ENCODE assay signal across 9 cellular contexts in genomic region chrX:103343105-103343504, GRCh38. TPM values are rescaled to one million over a fixed set of nuclear protein-coding genes. Genes with fewer than 3 reads are reported as not detected.
DNase-seq lines count a peak whose midpoint lies in the region; ATAC-seq, FAIRE-seq and TF ChIP-seq lines count a peak whose summit lies in the region.
"Had no signal": no experiment of that assay in that cellular context is flagged by ENCODE, and none has a peak within 500 bp of the region (broad histone marks: within the 10 kb centered on the region; RNA-seq: fewer than 3 reads in every experiment).

No MANE protein-coding gene starts in this region.

- in situ Hi-C loops in HepG2 (cut with HindIII; ENCODE audit: extremely low pct_ligation_motif_present, low pct_unique_long_range_greater_than_20kb), result loop anchor here (10.0 kb wide), 1 partner anchor 122 kb away; no protein-coding TSS in a partner anchor

- H3K9me3 Mint-ChIP-seq in activated T-cell treated with anti-CD3 and anti-CD28 coated beads, Interleukin-2, amount 50 U/mL, for 4 hours, result no peaks in the 10 kb centered on the region
- H3K9me3 Mint-ChIP-seq in HFFc6, result no peaks in the 10 kb centered on the region
- H3K9me3 Mint-ChIP-seq: stimulated activated naive CD8-positive, alpha-beta T cell treated with anti-CD3 and anti-CD28 coated beads, Interleukin-15, Interleukin-2, amounts not matched to agents 100 ng/mL and 50 ng/mL, for 24 hours had no signal

- H3K4me1 Mint-ChIP-seq in activated T-cell treated with anti-CD3 and anti-CD28 coated beads, Interleukin-2, amount 50 U/mL, for 4 hours (ENCODE audit: low read depth), result peaks cover 5% of the 10 kb centered on the region
- H3K4me1 Mint-ChIP-seq in HFFc6 (ENCODE audit: low read depth), result no peaks in the 10 kb centered on the region

- no peaks in the 10 kb centered on the region for H3K36me3 Mint-ChIP-seq in activated T-cell treated with anti-CD3 and anti-CD28 coated beads, Interleukin-2, amount 50 U/mL, for 4 hours (ENCODE audit: insufficient read depth)
- H3K36me3 Mint-ChIP-seq in HFFc6 (ENCODE audit: low read depth), result no peaks in the 10 kb centered on the region

- H3K9ac ChIP-seq in HepG2 (ENCODE audit: insufficient read depth, low read depth, low read length), result no peak overlapping the region

- H3K4me3 Mint-ChIP-seq in activated T-cell treated with anti-CD3 and anti-CD28 coated beads, Interleukin-2, amount 50 U/mL, for 4 hours, result no peak overlapping the region
- no peak overlapping the region for H3K4me3 Mint-ChIP-seq in HFFc6
- H3K4me3 Mint-ChIP-seq: stimulated activated naive CD8-positive, alpha-beta T cell treated with anti-CD3 and anti-CD28 coated beads, Interleukin-15, Interleukin-2, amounts not matched to agents 100 ng/mL and 50 ng/mL, for 24 hours had no signal

- H3K27ac ChIP-seq in body of pancreas (no peak overlapping the region), HepG2 (ENCODE audit: extremely low read length, insufficient read depth, low read length) (no peak overlapping the region), tibial artery (no peak overlapping the region), coronary artery (no peak overlapping the region)

- TF ChIP-seq CTCF in HFFc6 (IDR thresholded peaks at IDR 0.05) (peak; percentile 79), body of pancreas (IDR thresholded peaks at IDR 0.05) (peak; percentile 42 to 73 (median 57)), HepG2 (CRISPR knock-in tag; IDR thresholded peaks at IDR 0.05) (peak; percentile 59), tibial artery (IDR thresholded peaks at IDR 0.05) (peak; percentile 61 to 66), coronary artery (IDR thresholded peaks at IDR 0.05) (no peak)

- H3K27me3 ChIP-seq in body of pancreas (no peaks in the 10 kb centered on the region), HepG2 (ENCODE audit: control insufficient read depth in 1 of 2, insufficient read depth in 2 of 2, low read length in 2 of 2) (no peaks in the 10 kb centered on the region), tibial artery (peaks cover 0 to 2% of the 10 kb centered on the region in 2 donors)

- H3K4me3 ChIP-seq in body of pancreas, result no peak overlapping the region
- no peak overlapping the region for H3K4me3 ChIP-seq in HepG2 (replicated peaks in 1 of 3; ENCODE audit: insufficient read depth in 1 of 3, low read depth in 2 of 3, low read length in 3 of 3)
- H3K4me3 ChIP-seq in tibial artery, result no peak overlapping the region
- H3K4me3 ChIP-seq in coronary artery, result no peak overlapping the region

- no peak for TF ChIP-seq POLR2A in body of pancreas (IDR thresholded peaks at IDR 0.05)
- no peak for TF ChIP-seq POLR2A in HepG2 (IDR thresholded peaks at IDR 0.05; ENCODE audit: insufficient read depth in 1 of 2, low read depth in 2 of 2, low read length in 2 of 2)

- no peak overlapping the region for H3K27ac Mint-ChIP-seq in HFFc6
- H3K27ac Mint-ChIP-seq: stimulated activated naive CD8-positive, alpha-beta T cell treated with anti-CD3 and anti-CD28 coated beads, Interleukin-15, Interleukin-2, amounts not matched to agents 100 ng/mL and 50 ng/mL, for 24 hours had no signal

- 0% methylated on average over 2 of the region's 2 CpGs for WGBS in body of pancreas, 2 donors
- 2% methylated on average over 2 of the region's 2 CpGs for WGBS in HepG2 (ENCODE audit: low lambda C conversion rate)

- ATAC-seq in activated T-cell treated with anti-CD3 and anti-CD28 coated beads, Interleukin-2, amount 50 U/mL, for 4 hours, result no peak
- ATAC-seq in body of pancreas, result peak; percentile 55
- no peak for ATAC-seq in HepG2

- H3K79me2 ChIP-seq in HepG2 (ENCODE audit: insufficient read depth, low read length), result no peaks in the 10 kb centered on the region

- DNase-seq in activated T-cell treated with anti-CD3 and anti-CD28 coated beads for 24 hours (ENCODE audit: low read depth) (peak; percentile 13), HFFc6 (peak; percentile 32), RCC 7860 (ENCODE audit: low spot score) (peak; percentile 14), body of pancreas (peak; percentile 46 to 68 (median 55)), HepG2 (ENCODE audit: low spot score) (no peak), tibial artery (no peak), coronary artery (ENCODE audit: low spot score) (no peak)
- no peak for DNase-seq in activated T-cell treated with anti-CD3 and anti-CD28 coated beads, Interleukin-2, amount 50 U/mL, for 4 hours

- no peaks in the 10 kb centered on the region for H3K27me3 Mint-ChIP-seq in activated T-cell treated with anti-CD3 and anti-CD28 coated beads, Interleukin-2, amount 50 U/mL, for 4 hours (ENCODE audit: low read depth)
- peaks cover 3% of the 10 kb centered on the region; the same call in 1 of the 2 replicates for H3K27me3 Mint-ChIP-seq in HFFc6 (ENCODE audit: insufficient read depth)

- FAIRE-seq in RCC 7860 (lab: Jason Lieb, UNC), result peak; percentile 68
- FAIRE-seq in HepG2 (lab: Jason Lieb, UNC), result no peak

- intact Hi-C loops in body of pancreas (cut with DNase I), result no loop called here
- intact Hi-C loops in HepG2 (cut with micrococcal nuclease; ENCODE audit: unreplicated experiment), result loop anchor here (1.0 kb wide), 1 partner anchor 121 kb away; no protein-coding TSS in a partner anchor
- intact Hi-C loops in tibial artery (cut with DNase I; ENCODE audit: low total_unique reads), result no loop called here

- no TSS peak for BruUV-seq in HepG2 (replicated peaks; lab: Mats Ljungman, UMichigan)

- POLR2A ChIA-PET in HepG2 (lab: Yijun Ruan, JAX), result no interaction called here

- no peak overlapping the region for H3K4me2 ChIP-seq in HepG2 (ENCODE audit: low read depth, low read length)

- H3K4me1 ChIP-seq in body of pancreas (no peaks in the 10 kb centered on the region), HepG2 (ENCODE audit: insufficient read depth, low read length) (no peaks in the 10 kb centered on the region), tibial artery (no peaks in the 10 kb centered on the region)

- H3K36me3 ChIP-seq in body of pancreas (replicated peaks in 1 of 2; ENCODE audit: insufficient read depth in 1 of 2, low read depth in 2 of 2) (no peaks in the 10 kb centered on the region), HepG2 (replicated peaks in 1 of 2; ENCODE audit: control insufficient read depth in 1 of 2, insufficient read depth in 2 of 2, low read length in 2 of 2) (no peaks in the 10 kb centered on the region), tibial artery (no peaks in the 10 kb centered on the region)

- CTCF ChIA-PET in HepG2 (lab: Yijun Ruan, JAX; ENCODE audit: low intra/inter-chr PET ratio, low total read pairs), result interaction anchor here (1.8 kb wide), 1 partner anchor 122 kb away, joined by 22 read pairs; no protein-coding TSS in a partner anchor

- no peak overlapping the region for H2AFZ ChIP-seq in HepG2 (ENCODE audit: low read length)

- H4K20me1 ChIP-seq in HepG2 (ENCODE audit: insufficient read depth, low read length), result no peaks in the 10 kb centered on the region

- TF ChIP-seq EP300 in HepG2 (IDR thresholded peaks at IDR 0.05; ENCODE audit: low read depth in 2 of 2, low read length in 2 of 2), result no peak
- no peak for TF ChIP-seq EP300 in HepG2 (CRISPR knock-in tag; IDR thresholded peaks at IDR 0.05; ENCODE audit: borderline replicate concordance)

- H3K9me3 ChIP-seq in body of pancreas (no peaks in the 10 kb centered on the region), HepG2 (ENCODE audit: low read length) (no peaks in the 10 kb centered on the region), tibial artery (no peaks in the 10 kb centered on the region)

- no peak for TF ChIP-seq RAD21 in HepG2 (CRISPR knock-in tag; IDR thresholded peaks at IDR 0.05)

RNA-seq across cellular contexts. Expression of gene TCEAL7, which starts 13.1 kb away (rescaled TPM):
- not detected for total RNA-seq in activated T-cell treated with anti-CD3 and anti-CD28 coated beads, Interleukin-2, amount 50 U/mL, for 4 hours
- total RNA-seq in HFFc6 (2021; fragmentation: NEBNext Ultra II Directional; extraction: Animal tissue kit (Norgen Biotek cat#: 25700)), result 10 to 100 TPM; 12.3 to 17.5 (median 16.0) TPM
- 1 to 10 TPM in 1 of 2 donors, under 1 TPM in 1; 0.99 to 2.3 TPM for total RNA-seq in body of pancreas
- total RNA-seq in HepG2 (2016; rRNA removed; fragmentation: Illumina TruSeq; extraction: Trizol), result not detected in 2 replicates
- total RNA-seq in HepG2 (2016; cell fraction: cytosol; rRNA removed; fragmentation: Illumina TruSeq; extraction: Trizol; ENCODE audit: low read depth), result not detected in 2 replicates
- not detected in 2 replicates for total RNA-seq in HepG2 (2016; cell fraction: insoluble cytoplasmic fraction; rRNA removed; fragmentation: Illumina TruSeq; extraction: Trizol)
- not detected in 2 replicates for total RNA-seq in HepG2 (2016; cell fraction: membrane; rRNA removed; fragmentation: Illumina TruSeq; extraction: Trizol)
- not detected in 2 replicates for total RNA-seq in HepG2 (2016; cell fraction: nucleus; rRNA removed; fragmentation: Illumina TruSeq; extraction: Trizol)
- not detected in 2 replicates for polyA plus RNA-seq in HepG2 (2011; rRNA removed)
- polyA plus RNA-seq in HepG2 (2011; cell fraction: cytosol; rRNA removed), result not detected in 2 replicates
- polyA plus RNA-seq in HepG2 (2011; cell fraction: nucleus; rRNA removed), result not detected in 2 replicates
- not detected in 2 replicates for polyA plus RNA-seq in HepG2 (2012)
- polyA plus RNA-seq in HepG2 (2016; cell fraction: cytosol; fragmentation: Illumina TruSeq; extraction: Trizol; ENCODE audit: low read depth), result not detected in 2 replicates
- not detected in 2 replicates for polyA plus RNA-seq in HepG2 (2016; cell fraction: insoluble cytoplasmic fraction; fragmentation: Illumina TruSeq; extraction: Trizol; ENCODE audit: low read depth)
- polyA plus RNA-seq in HepG2 (2016; cell fraction: membrane; fragmentation: Illumina TruSeq; extraction: Trizol; ENCODE audit: low read depth), result not detected in 2 replicates
- not detected in 2 replicates for polyA plus RNA-seq in HepG2 (2016; cell fraction: nucleus; fragmentation: Illumina TruSeq; extraction: Trizol; ENCODE audit: insufficient read depth, low read depth)
- polyA minus RNA-seq in HepG2 (2011; rRNA and poly(A)+ RNA removed; ENCODE audit: low replicate concordance), result not detected in 2 replicates
- not detected in 2 replicates for polyA minus RNA-seq in HepG2 (2011; cell fraction: cytosol; rRNA and poly(A)+ RNA removed)
- not detected in 2 replicates for polyA minus RNA-seq in HepG2 (2011; cell fraction: nucleus; rRNA and poly(A)+ RNA removed)

RNA-seq across cellular contexts. Expression of gene TCEAL9, which starts 13.2 kb away (rescaled TPM):
- total RNA-seq in activated T-cell treated with anti-CD3 and anti-CD28 coated beads, Interleukin-2, amount 50 U/mL, for 4 hours, result 1 to 10 TPM; 1.3 to 2.6 (median 1.8) TPM
- total RNA-seq in HFFc6 (2021; fragmentation: NEBNext Ultra II Directional; extraction: Animal tissue kit (Norgen Biotek cat#: 25700)), result 10 to 100 TPM; 77.3 to 99.9 (median 83.0) TPM
- total RNA-seq in body of pancreas (10 to 100 TPM; 22.3 to 37.9 TPM), HepG2 (2016; rRNA removed; fragmentation: Illumina TruSeq; extraction: Trizol) (45.8 and 65.4 TPM in 2 replicates)
- total RNA-seq in HepG2 (2016; cell fraction: cytosol; rRNA removed; fragmentation: Illumina TruSeq; extraction: Trizol; ENCODE audit: low read depth), result 6.0 and 7.6 TPM in 2 replicates
- total RNA-seq in HepG2 (2016; cell fraction: insoluble cytoplasmic fraction; rRNA removed; fragmentation: Illumina TruSeq; extraction: Trizol), result 47.4 and 69.9 TPM in 2 replicates
- 9.1 and 10.8 TPM in 2 replicates for total RNA-seq in HepG2 (2016; cell fraction: membrane; rRNA removed; fragmentation: Illumina TruSeq; extraction: Trizol)
- total RNA-seq in HepG2 (2016; cell fraction: nucleus; rRNA removed; fragmentation: Illumina TruSeq; extraction: Trizol), result 18.0 and 18.6 TPM in 2 replicates
- 9.3 and 15.8 TPM in 2 replicates for polyA plus RNA-seq in HepG2 (2011; rRNA removed)
- 4.1 and 8.0 TPM in 2 replicates for polyA plus RNA-seq in HepG2 (2011; cell fraction: cytosol; rRNA removed)
- polyA plus RNA-seq in HepG2 (2011; cell fraction: nucleus; rRNA removed), result 2.8 and 3.9 TPM in 2 replicates
- 22.7 and 32.6 TPM in 2 replicates for polyA plus RNA-seq in HepG2 (2012)
- polyA plus RNA-seq in HepG2 (2016; cell fraction: cytosol; fragmentation: Illumina TruSeq; extraction: Trizol; ENCODE audit: low read depth), result 4.3 and 4.7 TPM in 2 replicates
- polyA plus RNA-seq in HepG2 (2016; cell fraction: insoluble cytoplasmic fraction; fragmentation: Illumina TruSeq; extraction: Trizol; ENCODE audit: low read depth), result 90.4 and 96.9 TPM in 2 replicates
- polyA plus RNA-seq in HepG2 (2016; cell fraction: membrane; fragmentation: Illumina TruSeq; extraction: Trizol; ENCODE audit: low read depth), result 6.5 and 6.6 TPM in 2 replicates
- polyA plus RNA-seq in HepG2 (2016; cell fraction: nucleus; fragmentation: Illumina TruSeq; extraction: Trizol; ENCODE audit: insufficient read depth, low read depth), result 35.3 and 41.8 TPM in 2 replicates
- polyA minus RNA-seq in HepG2 (2011; rRNA and poly(A)+ RNA removed; ENCODE audit: low replicate concordance), result 0.34 and 1.5 TPM in 2 replicates
- polyA minus RNA-seq in HepG2 (2011; cell fraction: cytosol; rRNA and poly(A)+ RNA removed), result 3.2 and 5.0 TPM in 2 replicates
- 3.6 and 4.4 TPM in 2 replicates for polyA minus RNA-seq in HepG2 (2011; cell fraction: nucleus; rRNA and poly(A)+ RNA removed)

RNA-seq across cellular contexts. Expression of gene BEX2, which starts 32.3 kb away (rescaled TPM):
- total RNA-seq in activated T-cell treated with anti-CD3 and anti-CD28 coated beads, Interleukin-2, amount 50 U/mL, for 4 hours, result 10 to 100 TPM; 16.0 to 17.9 (median 16.5) TPM
- not detected for total RNA-seq in HFFc6 (2021; fragmentation: NEBNext Ultra II Directional; extraction: Animal tissue kit (Norgen Biotek cat#: 25700))
- total RNA-seq in body of pancreas, result 10 to 100 TPM in 1 of 2 donors, 1 to 10 TPM in 1; 9.9 to 23.9 TPM
- 0.46 TPM in 2 replicates for total RNA-seq in HepG2 (2016; rRNA removed; fragmentation: Illumina TruSeq; extraction: Trizol)
- total RNA-seq in HepG2 (2016; cell fraction: cytosol; rRNA removed; fragmentation: Illumina TruSeq; extraction: Trizol; ENCODE audit: low read depth), result not detected in 2 replicates
- 0.30 and 0.51 TPM in 2 replicates for total RNA-seq in HepG2 (2016; cell fraction: insoluble cytoplasmic fraction; rRNA removed; fragmentation: Illumina TruSeq; extraction: Trizol)
- total RNA-seq in HepG2 (2016; cell fraction: membrane; rRNA removed; fragmentation: Illumina TruSeq; extraction: Trizol), result 0.28 TPM in 1 of 2 replicates, not detected in the other
- total RNA-seq in HepG2 (2016; cell fraction: nucleus; rRNA removed; fragmentation: Illumina TruSeq; extraction: Trizol), result 0.60 TPM in 1 of 2 replicates, not detected in the other
- 0.54 TPM in 2 replicates for polyA plus RNA-seq in HepG2 (2011; rRNA removed)
- polyA plus RNA-seq in HepG2 (2011; cell fraction: cytosol; rRNA removed), result 0.39 and 0.97 TPM in 2 replicates
- polyA plus RNA-seq in HepG2 (2011; cell fraction: nucleus; rRNA removed), result 0.18 and 0.43 TPM in 2 replicates
- 0.86 and 2.0 TPM in 2 replicates for polyA plus RNA-seq in HepG2 (2012)
- 0.16 TPM in 1 of 2 replicates, not detected in the other for polyA plus RNA-seq in HepG2 (2016; cell fraction: cytosol; fragmentation: Illumina TruSeq; extraction: Trizol; ENCODE audit: low read depth)
- 0.81 TPM in 1 of 2 replicates, not detected in the other for polyA plus RNA-seq in HepG2 (2016; cell fraction: insoluble cytoplasmic fraction; fragmentation: Illumina TruSeq; extraction: Trizol; ENCODE audit: low read depth)
- not detected in 2 replicates for polyA plus RNA-seq in HepG2 (2016; cell fraction: membrane; fragmentation: Illumina TruSeq; extraction: Trizol; ENCODE audit: low read depth)
- not detected in 2 replicates for polyA plus RNA-seq in HepG2 (2016; cell fraction: nucleus; fragmentation: Illumina TruSeq; extraction: Trizol; ENCODE audit: insufficient read depth, low read depth)
- polyA minus RNA-seq in HepG2 (2011; rRNA and poly(A)+ RNA removed; ENCODE audit: low replicate concordance), result not detected in 2 replicates
- not detected in 2 replicates for polyA minus RNA-seq in HepG2 (2011; cell fraction: cytosol; rRNA and poly(A)+ RNA removed)
- 0.77 and 1.4 TPM in 2 replicates for polyA minus RNA-seq in HepG2 (2011; cell fraction: nucleus; rRNA and poly(A)+ RNA removed)

RNA-seq across cellular contexts. Expression of gene BEX3, which starts 33.2 kb away (rescaled TPM):
- 1 to 10 TPM; 6.8 to 9.1 (median 7.6) TPM for total RNA-seq in activated T-cell treated with anti-CD3 and anti-CD28 coated beads, Interleukin-2, amount 50 U/mL, for 4 hours
- total RNA-seq in HFFc6 (2021; fragmentation: NEBNext Ultra II Directional; extraction: Animal tissue kit (Norgen Biotek cat#: 25700)), result 100 to 1,000 TPM; 251 to 325 (median 291) TPM
- total RNA-seq in body of pancreas (10 to 100 TPM; 71.9 to 77.3 TPM), HepG2 (2016; rRNA removed; fragmentation: Illumina TruSeq; extraction: Trizol) (55.8 and 63.4 TPM in 2 replicates)
- total RNA-seq in HepG2 (2016; cell fraction: cytosol; rRNA removed; fragmentation: Illumina TruSeq; extraction: Trizol; ENCODE audit: low read depth), result 16.7 and 19.3 TPM in 2 replicates
- 54.0 and 66.4 TPM in 2 replicates for total RNA-seq in HepG2 (2016; cell fraction: insoluble cytoplasmic fraction; rRNA removed; fragmentation: Illumina TruSeq; extraction: Trizol)
- 28.1 and 33.1 TPM in 2 replicates for total RNA-seq in HepG2 (2016; cell fraction: membrane; rRNA removed; fragmentation: Illumina TruSeq; extraction: Trizol)
- 26.0 and 27.5 TPM in 2 replicates for total RNA-seq in HepG2 (2016; cell fraction: nucleus; rRNA removed; fragmentation: Illumina TruSeq; extraction: Trizol)
- 38.5 and 50.9 TPM in 2 replicates for polyA plus RNA-seq in HepG2 (2011; rRNA removed)
- polyA plus RNA-seq in HepG2 (2011; cell fraction: cytosol; rRNA removed), result 28.0 and 34.0 TPM in 2 replicates
- 11.7 and 19.8 TPM in 2 replicates for polyA plus RNA-seq in HepG2 (2011; cell fraction: nucleus; rRNA removed)
- polyA plus RNA-seq in HepG2 (2012), result 55.0 and 81.6 TPM in 2 replicates
- polyA plus RNA-seq in HepG2 (2016; cell fraction: cytosol; fragmentation: Illumina TruSeq; extraction: Trizol; ENCODE audit: low read depth), result 21.1 and 28.5 TPM in 2 replicates
- 77.0 and 78.6 TPM in 2 replicates for polyA plus RNA-seq in HepG2 (2016; cell fraction: insoluble cytoplasmic fraction; fragmentation: Illumina TruSeq; extraction: Trizol; ENCODE audit: low read depth)
- polyA plus RNA-seq in HepG2 (2016; cell fraction: membrane; fragmentation: Illumina TruSeq; extraction: Trizol; ENCODE audit: low read depth), result 31.6 and 36.2 TPM in 2 replicates
- 45.3 and 46.1 TPM in 2 replicates for polyA plus RNA-seq in HepG2 (2016; cell fraction: nucleus; fragmentation: Illumina TruSeq; extraction: Trizol; ENCODE audit: insufficient read depth, low read depth)
- polyA minus RNA-seq in HepG2 (2011; rRNA and poly(A)+ RNA removed; ENCODE audit: low replicate concordance), result 8.9 and 13.0 TPM in 2 replicates
- polyA minus RNA-seq in HepG2 (2011; cell fraction: cytosol; rRNA and poly(A)+ RNA removed), result 8.9 and 9.7 TPM in 2 replicates
- 6.6 and 8.2 TPM in 2 replicates for polyA minus RNA-seq in HepG2 (2011; cell fraction: nucleus; rRNA and poly(A)+ RNA removed)

Comparison
In these comparisons a context has a peak if more than half of its experiments do, and no peak if none do; other contexts are left out.
1. DNase-seq: peak in activated T-cell treated with anti-CD3 and anti-CD28 coated beads for 24 hours (single experiment), HFFc6 (single experiment), RCC 7860 (single experiment) and body of pancreas (4 of 4); none in activated T-cell treated with anti-CD3 and anti-CD28 coated beads, Interleukin-2, amount 50 U/mL, for 4 hours (single experiment), HepG2 (single experiment), tibial artery (0 of 2) and coronary artery (single experiment).
2. RNA of gene BEX2, which starts 32.3 kb away (total RNA-seq): 9.9 to 23.9 TPM in body of pancreas and 16.0 to 17.9 TPM in activated T-cell treated with anti-CD3 and anti-CD28 coated beads, Interleukin-2, amount 50 U/mL, for 4 hours; 0.28 to 0.60 TPM in HepG2 and not detected in HFFc6; every median in the first group is over 4 times any median in the second.